23 cellular contexts compared by ENCODE assay signal in genomic region chr5:77832166-77832770, GRCh38.
"Had no signal": no experiment of that assay in that cellular context is flagged by ENCODE, and none has a peak within 500 bp of the region (broad histone marks: within the 10 kb centered on the region; RNA-seq: fewer than 3 reads in every experiment).

No MANE protein-coding gene starts in this region.

- H3K27me3 ChIP-seq: upper lobe of left lung had no signal

- H3K27ac ChIP-seq: gastrocnemius medialis, lower lobe of right lung, neural progenitor cell, thoracic aorta, upper lobe of left lung had no signal

- H3K9me3 ChIP-seq: gastrocnemius medialis, lower lobe of right lung, thoracic aorta, upper lobe of left lung had no signal

- H3K36me3 ChIP-seq: gastrocnemius medialis, lower lobe of right lung, neural progenitor cell, thoracic aorta, upper lobe of left lung had no signal

- H3K9ac ChIP-seq: neural progenitor cell had no signal

- H3K4me1 ChIP-seq: gastrocnemius medialis, lower lobe of right lung, neural progenitor cell, upper lobe of left lung had no signal

- DNase-seq: activated CD4-positive, alpha-beta memory T cell treated with anti-CD3 and anti-CD28 coated beads for 36 hours; activated CD4-positive, alpha-beta T cell treated with anti-CD3 and anti-CD28 coated beads for 48 hours; activated effector memory CD4-positive, alpha-beta T cell treated with Interleukin-2 at 50 U/mL for 16 hours; activated naive CD4-positive, alpha-beta T cell treated with anti-CD3 and anti-CD28 coated beads for 36 hours; activated naive CD8-positive, alpha-beta T cell treated with anti-CD3 and anti-CD28 coated beads, Interleukin-2, amount 10 ng/mL, durations not matched to agents 7 days and 5 days; activated T-cell treated with anti-CD3 and anti-CD28 coated beads, Interleukin-2, amount 50 U/mL, for 72 hours; amniotic stem cell; effector CD4-positive, alpha-beta T cell; gastrocnemius medialis; head of caudate nucleus; lower lobe of right lung; naive thymus-derived CD8-positive, alpha-beta T cell; retina; stimulated activated CD4-positive, alpha-beta T cell treated with anti-CD3 and anti-CD28 coated beads, Interleukin-2, amount 100 ng/mL, for 48 hours; stimulated activated CD8-positive, alpha-beta memory T cell treated with anti-CD3 and anti-CD28 coated beads, Interleukin-4, amount 100 ng/mL, for 48 hours; stimulated activated naive CD4-positive, alpha-beta T cell; SW 1271; T-helper 17 cell; upper lobe of left lung had no signal

- FAIRE-seq: keratinocyte had no signal

- ATAC-seq: activated T-cell treated with anti-CD3 and anti-CD28 coated beads, Interleukin-2, amount 50 U/mL, for 72 hours; esophagus mucosa; gastrocnemius medialis; lower lobe of right lung; naive thymus-derived CD8-positive, alpha-beta T cell; T-helper 17 cell had no signal

- H3K4me2 ChIP-seq: neural progenitor cell had no signal

- H3K4me3 ChIP-seq: gastrocnemius medialis, lower lobe of right lung, neural progenitor cell, thoracic aorta, upper lobe of left lung had no signal

- H2AFZ ChIP-seq: neural progenitor cell had no signal
